ENCODE assay signal across 1 cellular context in the genomic region with DNA sequence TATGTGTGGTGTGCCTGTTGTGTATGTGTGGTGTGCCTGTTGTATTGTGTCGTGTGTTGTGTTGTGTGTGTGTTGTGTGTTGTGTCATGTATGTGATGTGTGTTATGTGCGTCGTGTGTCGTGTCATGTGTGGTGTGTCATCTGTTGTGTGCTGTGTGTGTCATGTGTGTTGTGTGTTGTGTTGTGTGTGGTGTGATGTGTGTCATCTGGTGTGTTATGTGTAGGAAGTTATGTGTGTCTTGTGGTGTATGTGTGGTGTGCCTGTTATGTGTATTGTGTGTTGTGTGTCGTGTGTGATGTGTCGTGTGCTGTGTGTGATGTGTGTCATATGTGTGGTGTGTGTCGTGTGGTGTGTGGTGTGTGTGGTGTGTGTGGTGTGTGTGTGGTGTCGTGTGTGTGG.
TF ChIP-seq lines count a peak whose summit lies in the region.

No MANE protein-coding gene starts in this region.

TF ChIP-seq in GM12878, 131 proteins besides CTCF, POLR2A, EP300 and RAD21 (continued from another document):
- TF ChIP-seq, protein P1, sequence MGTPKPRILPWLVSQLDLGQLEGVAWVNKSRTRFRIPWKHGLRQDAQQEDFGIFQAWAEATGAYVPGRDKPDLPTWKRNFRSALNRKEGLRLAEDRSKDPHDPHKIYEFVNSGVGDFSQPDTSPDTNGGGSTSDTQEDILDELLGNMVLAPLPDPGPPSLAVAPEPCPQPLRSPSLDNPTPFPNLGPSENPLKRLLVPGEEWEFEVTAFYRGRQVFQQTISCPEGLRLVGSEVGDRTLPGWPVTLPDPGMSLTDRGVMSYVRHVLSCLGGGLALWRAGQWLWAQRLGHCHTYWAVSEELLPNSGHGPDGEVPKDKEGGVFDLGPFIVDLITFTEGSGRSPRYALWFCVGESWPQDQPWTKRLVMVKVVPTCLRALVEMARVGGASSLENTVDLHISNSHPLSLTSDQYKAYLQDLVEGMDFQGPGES (IDR thresholded peaks at IDR 0.05), result no peak
- TF ChIP-seq, protein P2, sequence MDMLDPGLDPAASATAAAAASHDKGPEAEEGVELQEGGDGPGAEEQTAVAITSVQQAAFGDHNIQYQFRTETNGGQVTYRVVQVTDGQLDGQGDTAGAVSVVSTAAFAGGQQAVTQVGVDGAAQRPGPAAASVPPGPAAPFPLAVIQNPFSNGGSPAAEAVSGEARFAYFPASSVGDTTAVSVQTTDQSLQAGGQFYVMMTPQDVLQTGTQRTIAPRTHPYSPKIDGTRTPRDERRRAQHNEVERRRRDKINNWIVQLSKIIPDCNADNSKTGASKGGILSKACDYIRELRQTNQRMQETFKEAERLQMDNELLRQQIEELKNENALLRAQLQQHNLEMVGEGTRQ (IDR thresholded peaks at IDR 0.05; ENCODE audit: borderline replicate concordance, low read depth, low read length), result no peak
- TF ChIP-seq MEF2A (IDR thresholded peaks at IDR 0.05; ENCODE audit: insufficient read depth, low read depth, low read length) (no peak), POLR2AphosphoS5 (IDR thresholded peaks at IDR 0.05; ENCODE audit: low read length) (no peak), SUZ12 (IDR thresholded peaks at IDR 0.05; ENCODE audit: unreplicated experiment) (no peak), SRF (IDR thresholded peaks at IDR 0.05; ENCODE audit: low read depth in 2 of 2, low read length in 2 of 2) (no peak), TAF1 (IDR thresholded peaks at IDR 0.05; ENCODE audit: borderline replicate concordance, low read depth, low read length) (no peak), NFYA (IDR thresholded peaks at IDR 0.05; ENCODE audit: borderline replicate concordance, low read depth, low read length) (no peak), CHD4 (IDR thresholded peaks at IDR 0.05) (no peak), EZH2 (IDR thresholded peaks at IDR 0.05; ENCODE audit: borderline replicate concordance, control insufficient read depth, low read depth, low read length) (no peak), ATF7 (IDR thresholded peaks at IDR 0.05; ENCODE audit: low read depth) (no peak), ZNF207 (IDR thresholded peaks at IDR 0.05; ENCODE audit: borderline replicate concordance) (no peak), PML (IDR thresholded peaks at IDR 0.05; ENCODE audit: low read length) (no peak)
- TF ChIP-seq, protein P3, sequence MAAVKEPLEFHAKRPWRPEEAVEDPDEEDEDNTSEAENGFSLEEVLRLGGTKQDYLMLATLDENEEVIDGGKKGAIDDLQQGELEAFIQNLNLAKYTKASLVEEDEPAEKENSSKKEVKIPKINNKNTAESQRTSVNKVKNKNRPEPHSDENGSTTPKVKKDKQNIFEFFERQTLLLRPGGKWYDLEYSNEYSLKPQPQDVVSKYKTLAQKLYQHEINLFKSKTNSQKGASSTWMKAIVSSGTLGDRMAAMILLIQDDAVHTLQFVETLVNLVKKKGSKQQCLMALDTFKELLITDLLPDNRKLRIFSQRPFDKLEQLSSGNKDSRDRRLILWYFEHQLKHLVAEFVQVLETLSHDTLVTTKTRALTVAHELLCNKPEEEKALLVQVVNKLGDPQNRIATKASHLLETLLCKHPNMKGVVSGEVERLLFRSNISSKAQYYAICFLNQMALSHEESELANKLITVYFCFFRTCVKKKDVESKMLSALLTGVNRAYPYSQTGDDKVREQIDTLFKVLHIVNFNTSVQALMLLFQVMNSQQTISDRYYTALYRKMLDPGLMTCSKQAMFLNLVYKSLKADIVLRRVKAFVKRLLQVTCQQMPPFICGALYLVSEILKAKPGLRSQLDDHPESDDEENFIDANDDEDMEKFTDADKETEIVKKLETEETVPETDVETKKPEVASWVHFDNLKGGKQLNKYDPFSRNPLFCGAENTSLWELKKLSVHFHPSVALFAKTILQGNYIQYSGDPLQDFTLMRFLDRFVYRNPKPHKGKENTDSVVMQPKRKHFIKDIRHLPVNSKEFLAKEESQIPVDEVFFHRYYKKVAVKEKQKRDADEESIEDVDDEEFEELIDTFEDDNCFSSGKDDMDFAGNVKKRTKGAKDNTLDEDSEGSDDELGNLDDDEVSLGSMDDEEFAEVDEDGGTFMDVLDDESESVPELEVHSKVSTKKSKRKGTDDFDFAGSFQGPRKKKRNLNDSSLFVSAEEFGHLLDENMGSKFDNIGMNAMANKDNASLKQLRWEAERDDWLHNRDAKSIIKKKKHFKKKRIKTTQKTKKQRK (IDR thresholded peaks at IDR 0.05; ENCODE audit: low read depth, low read length), result no peak
